30 cellular contexts compared by ENCODE assay signal in genomic region chr6:88426005-88426404, GRCh38.
A peak's percentile ranks its signal among the peaks of the same experiment; 100 is the strongest.
DNase-seq lines count a peak whose midpoint lies in the region; ATAC-seq, FAIRE-seq and TF ChIP-seq lines count a peak whose summit lies in the region.
"Had no signal": no experiment of that assay in that cellular context is flagged by ENCODE, and none has a peak within 500 bp of the region (broad histone marks: within the 10 kb centered on the region; RNA-seq: fewer than 3 reads in every experiment).

No MANE protein-coding gene starts in this region.

- H3K9me3 Mint-ChIP-seq in activated naive CD8-positive, alpha-beta T cell treated with anti-CD3 and anti-CD28 coated beads for 36 hours: peaks cover 3% of the 10 kb centered on the region

- H3K9me3 ChIP-seq in HEK293 (ENCODE audit: control insufficient read depth, insufficient read depth, low read depth, low read length) (no peaks in the 10 kb centered on the region), K562 (replicated peaks; ENCODE audit: control insufficient read depth, insufficient read depth, low read depth, low read length) (no peaks in the 10 kb centered on the region), trophoblast cell (ENCODE audit: insufficient read depth, low read depth, low read length) (no peaks in the 10 kb centered on the region)
- H3K9me3 ChIP-seq: BE2C, BLaER1 had no signal

- no peaks in the 10 kb centered on the region for H3K79me1 ChIP-seq in trophoblast cell (ENCODE audit: low read length)

- H2AFZ ChIP-seq in K562 (ENCODE audit: low read depth, low read length) (no peak overlapping the region; the same call in 1 of the 2 replicates), trophoblast cell (ENCODE audit: insufficient read depth, low read length, poor library complexity) (no peak overlapping the region)

- H3K9me1 ChIP-seq in K562 (ENCODE audit: control insufficient read depth, insufficient read depth, low read length): no peaks in the 10 kb centered on the region

- no peaks in the 10 kb centered on the region for H3K79me2 ChIP-seq in K562 (ENCODE audit: control insufficient read depth, insufficient read depth, low read length)
- H3K79me2 ChIP-seq in trophoblast cell (ENCODE audit: control insufficient read depth, insufficient read depth, low read length, poor library complexity): no peaks in the 10 kb centered on the region

- no peaks in the 10 kb centered on the region for H4K20me1 ChIP-seq in K562 (replicated peaks; ENCODE audit: control insufficient read depth, insufficient read depth, low read length)
- H4K20me1 ChIP-seq: BLaER1 had no signal

- no peak overlapping the region for H2AK5ac ChIP-seq in trophoblast cell (ENCODE audit: low read length)

- H4K8ac ChIP-seq in trophoblast cell (ENCODE audit: low read depth, low read length): no peak overlapping the region

- no peak overlapping the region for H4K12ac ChIP-seq in trophoblast cell (ENCODE audit: low read depth, low read length)

- H3K36me3 ChIP-seq in HEK293 (ENCODE audit: control insufficient read depth in 2 of 2, insufficient read depth in 1 of 2, low read length in 2 of 2): no peaks in the 10 kb centered on the region
- H3K36me3 ChIP-seq in K562 (ENCODE audit: control insufficient read depth, insufficient read depth, low read length): no peaks in the 10 kb centered on the region
- H3K36me3 ChIP-seq in trophoblast cell (ENCODE audit: control insufficient read depth in 1 of 2, insufficient read depth in 2 of 2, low read length in 2 of 2): no peaks in the 10 kb centered on the region
- H3K36me3 ChIP-seq: BE2C, BLaER1 had no signal

- H3K14ac ChIP-seq in trophoblast cell (ENCODE audit: low read length): no peak overlapping the region

- POLR2A ChIA-PET in HEK293 (lab: Yijun Ruan, JAX): no interaction called here
- POLR2A ChIA-PET in K562 (lab: Yijun Ruan, JAX): no interaction called here

- H4K91ac ChIP-seq in trophoblast cell (ENCODE audit: low read depth, low read length): no peak overlapping the region

- H3K27me3 ChIP-seq in K562 (ENCODE audit: control insufficient read depth in 2 of 2, insufficient read depth in 2 of 2, low read length in 2 of 2) (no peaks in the 10 kb centered on the region), trophoblast cell (ENCODE audit: insufficient read depth, low read length) (no peaks in the 10 kb centered on the region)
- H3K27me3 ChIP-seq: BE2C, BLaER1 had no signal

- no peak for TF ChIP-seq POLR2A in K562 (conservative IDR thresholded peaks at IDR 0.05)

- no peak overlapping the region for H3K27ac Mint-ChIP-seq in activated naive CD8-positive, alpha-beta T cell treated with anti-CD3 and anti-CD28 coated beads for 36 hours
- H3K27ac Mint-ChIP-seq: CD14-positive monocyte; CD4-positive, alpha-beta memory T cell; CD4-positive, CD25-positive, alpha-beta regulatory T cell; CD8-positive, alpha-beta memory T cell had no signal

- H3K4me3 ChIP-seq in HEK293 (ENCODE audit: low read depth, low read length): no peak overlapping the region
- no peak overlapping the region for H3K4me3 ChIP-seq in K562
- H3K4me3 ChIP-seq in trophoblast cell (ENCODE audit: low read depth, low read length): no peak overlapping the region
- H3K4me3 ChIP-seq: BLaER1, GM12878 had no signal

- CTCF ChIA-PET in HEK293 (lab: Yijun Ruan, JAX): no interaction called here
- CTCF ChIA-PET in K562 (lab: Yijun Ruan, JAX; ENCODE audit: low intra/inter-chr PET ratio): no interaction called here

- no TSS peak for BruUV-seq in K562 (replicated peaks; lab: Mats Ljungman, UMichigan)

- no peak overlapping the region for H3K27ac ChIP-seq in HEK293 (ENCODE audit: extremely low read depth, low read depth, low read length)
- H3K27ac ChIP-seq in K562 (ENCODE audit: extremely low read depth, low read depth, low read length): no peak overlapping the region
- no peak overlapping the region for H3K27ac ChIP-seq in trophoblast cell (ENCODE audit: low read depth, low read length)
- H3K27ac ChIP-seq: BLaER1 had no signal

- H3K27me3 Mint-ChIP-seq in activated naive CD8-positive, alpha-beta T cell treated with anti-CD3 and anti-CD28 coated beads for 36 hours: peaks cover 6% of the 10 kb centered on the region
- H3K27me3 Mint-ChIP-seq: CD8-positive, alpha-beta memory T cell had no signal

- no peaks in the 10 kb centered on the region for H3K4me1 Mint-ChIP-seq in activated naive CD8-positive, alpha-beta T cell treated with anti-CD3 and anti-CD28 coated beads for 36 hours
- H3K4me1 Mint-ChIP-seq: CD14-positive monocyte; CD4-positive, alpha-beta memory T cell; CD4-positive, CD25-positive, alpha-beta regulatory T cell; CD8-positive, alpha-beta memory T cell had no signal

- peak overlapping the region; percentile 25; the same call in 1 of the 2 replicates for H3K4me2 ChIP-seq in K562 (ENCODE audit: insufficient read depth, low read length)
- no peak overlapping the region for H3K4me2 ChIP-seq in trophoblast cell (ENCODE audit: low read length)
- H3K4me2 ChIP-seq: BLaER1 had no signal

- ATAC-seq in K562 (peak; percentile 80), HG02840 (IDR thresholded peaks at IDR 0.05; ENCODE audit: low FRiP score, unreplicated experiment) (no peak), GM18909 (IDR thresholded peaks at IDR 0.05; ENCODE audit: poor library complexity, unreplicated experiment) (no peak)
- ATAC-seq: GM12878 had no signal

- H3K4me3 Mint-ChIP-seq in activated naive CD8-positive, alpha-beta T cell treated with anti-CD3 and anti-CD28 coated beads for 36 hours: no peak overlapping the region
- H3K4me3 Mint-ChIP-seq: CD14-positive monocyte; CD4-positive, alpha-beta memory T cell; CD4-positive, CD25-positive, alpha-beta regulatory T cell; CD8-positive, alpha-beta memory T cell had no signal

- no peak for TF ChIP-seq RAD21 in K562 (CRISPR knock-in tag; conservative IDR thresholded peaks at IDR 0.05 in 1 of 2, IDR thresholded peaks at IDR 0.05 in 1 of 2)

- DNase-seq in K562 (ENCODE audit: extremely low read depth in 1 of 4, low spot score in 3 of 4): peak in 2 of 4 experiments; percentile 23 to 44
- DNase-seq in trophoblast cell: peak; percentile 20 to 64
- peak; percentile 15 for DNase-seq in retina
- DNase-seq in activated naive CD4-positive, alpha-beta T cell treated with anti-CD3 and anti-CD28 coated beads, Interleukin-2, amount 50 U/mL, for 16 hours: no peak
- no peak for DNase-seq in activated naive CD8-positive, alpha-beta T cell treated with anti-CD3 and anti-CD28 coated beads for 36 hours
- DNase-seq: 8988T; ACHN; BE2C; C1 segment of cervical spinal cord; CD4-positive, alpha-beta memory T cell; CD4-positive, CD25-positive, alpha-beta regulatory T cell; CD8-positive, alpha-beta memory T cell; COR-L47; DMS 273 treated with DMSO at 0.1 percent for 48 hours; DMS153; DMS53; DMS79; DND-41; EL; GDM1 had no signal

- H2BK120ac ChIP-seq in trophoblast cell (ENCODE audit: insufficient read depth, low read length, poor library complexity): no peak overlapping the region

- in situ Hi-C loops in K562 (cut with MboI): no loop called here

- TF ChIP-seq EP300 in K562 (IDR thresholded peaks at IDR 0.05; ENCODE audit: low read length): no peak

- peak; percentile 6 for FAIRE-seq in K562 (lab: Jason Lieb, UNC)
- FAIRE-seq: A204.1, GM12878, GM12892, GM18507, GM19239 had no signal

- H2BK5ac ChIP-seq in trophoblast cell (ENCODE audit: low read depth, low read length, poor library complexity): no peak overlapping the region

- no peak overlapping the region for H3K23ac ChIP-seq in trophoblast cell (ENCODE audit: low read length)

- no peaks in the 10 kb centered on the region for H3K36me3 Mint-ChIP-seq in activated naive CD8-positive, alpha-beta T cell treated with anti-CD3 and anti-CD28 coated beads for 36 hours
- H3K36me3 Mint-ChIP-seq: CD4-positive, alpha-beta memory T cell; CD4-positive, CD25-positive, alpha-beta regulatory T cell; CD8-positive, alpha-beta memory T cell had no signal

- H3K9ac ChIP-seq in K562 (ENCODE audit: insufficient read depth in 1 of 2, low read depth in 2 of 2, low read length in 2 of 2): no peak overlapping the region
- H3K9ac ChIP-seq in trophoblast cell (ENCODE audit: low read length): no peak overlapping the region
- H3K9ac ChIP-seq: BLaER1 had no signal

- intact Hi-C loops in K562 (cut with micrococcal nuclease): no loop called here

- H3K18ac ChIP-seq in trophoblast cell (ENCODE audit: low read length): no peak overlapping the region

- no peak overlapping the region for H3K4ac ChIP-seq in trophoblast cell (ENCODE audit: low read depth, low read length)

- WGBS in K562 (ENCODE audit: insufficient coverage, low coverage, missing lambda C conversion rate): 14% methylated on average over 2 of the region's 2 CpGs
- WGBS in trophoblast cell (ENCODE audit: extremely low coverage, insufficient coverage, insufficient read length): no CpG with 5 or more reads among the region's 2 CpGs

- H2BK12ac ChIP-seq in trophoblast cell (ENCODE audit: low read length): no peak overlapping the region

- TF ChIP-seq CTCF in HEK293 (tag by site-specific recombination; IDR thresholded peaks at IDR 0.05) (no peak), K562 (IDR thresholded peaks at IDR 0.05 in 2 of 3, conservative IDR thresholded peaks at IDR 0.05 in 1 of 3; ENCODE audit: insufficient read depth in 2 of 3, low read depth in 1 of 3, low read length in 3 of 3) (no peak)

- H3K4me1 ChIP-seq in HEK293 (ENCODE audit: control insufficient read depth, insufficient read depth, low read length) (no peaks in the 10 kb centered on the region), K562 (replicated peaks in 1 of 2; ENCODE audit: control insufficient read depth in 2 of 2, insufficient read depth in 2 of 2, low read length in 2 of 2) (peaks cover 0 to 3% of the 10 kb centered on the region in 2 experiments; a peak in 2 of 5 replicates), trophoblast cell (ENCODE audit: control insufficient read depth in 1 of 2, insufficient read depth in 2 of 2, low read length in 2 of 2) (no peaks in the 10 kb centered on the region)
- H3K4me1 ChIP-seq: BE2C, BLaER1 had no signal

TF ChIP-seq in HEK293, 187 proteins besides CTCF, POLR2A, EP300 and RAD21 (continues in another document):
- no peak for TF ChIP-seq ZNF561 (tag by site-specific recombination; IDR thresholded peaks at IDR 0.05; ENCODE audit: borderline replicate concordance)

TF ChIP-seq in K562, 482 proteins besides CTCF, POLR2A, EP300 and RAD21 (continues in another document):
- TF ChIP-seq KLF16 (IDR thresholded peaks at IDR 0.05) (no peak), ZBTB26 (CRISPR knock-in tag; IDR thresholded peaks at IDR 0.05) (no peak), ZNF589 (CRISPR knock-in tag; IDR thresholded peaks at IDR 0.05; ENCODE audit: low read depth) (no peak), NCOR1 (IDR thresholded peaks at IDR 0.05) (peak; percentile 40; the same call in 1 of the 2 replicates), ZNF282 (CRISPR knock-in tag; IDR thresholded peaks at IDR 0.05) (no peak), ARID1B (IDR thresholded peaks at IDR 0.05) (peak; percentile 55)

Comparison
In these comparisons a context has a peak if more than half of its experiments do, and no peak if none do; other contexts are left out.
1. DNase-seq: peak in trophoblast cell (2 of 2) and retina (single experiment); none in activated naive CD4-positive, alpha-beta T cell treated with anti-CD3 and anti-CD28 coated beads, Interleukin-2, amount 50 U/mL, for 16 hours (single experiment) and activated naive CD8-positive, alpha-beta T cell treated with anti-CD3 and anti-CD28 coated beads for 36 hours (single experiment).